Comparison of ENCODE assay signal across 8 cellular contexts in genomic region chr5:37370550-37370863, GRCh38. TPM values are rescaled to one million over a fixed set of nuclear protein-coding genes. Genes with fewer than 3 reads are reported as not detected.
A peak's percentile ranks its signal among the peaks of the same experiment; 100 is the strongest.
DNase-seq lines count a peak whose midpoint lies in the region; ATAC-seq and TF ChIP-seq lines count a peak whose summit lies in the region.

No MANE protein-coding gene starts in this region.

- H3K9me3 ChIP-seq in transverse colon, result no peaks in the 10 kb centered on the region

- peak; percentile 38 for ATAC-seq in HG02884 (IDR thresholded peaks at IDR 0.05; ENCODE audit: unreplicated experiment)
- ATAC-seq in HG03097 (IDR thresholded peaks at IDR 0.05; ENCODE audit: low FRiP score, unreplicated experiment), result no peak

- DNase-seq in COLO829 (ENCODE audit: low spot score), result peak; percentile 22
- no peak for DNase-seq in transverse colon
- DNase-seq in NCI-H82 treated with DMSO at 0.1 percent for 48 hours (lab: John Stamatoyannopoulos, UW; ENCODE audit: unreplicated experiment), result no peak
- DNase-seq in occipital lobe (lab: John Stamatoyannopoulos, UW), result no peak

- H3K4me3 ChIP-seq in transverse colon, result peak overlapping the region; percentile 61 to 88 (median 76)

- H3K9me3 Mint-ChIP-seq in activated naive CD8-positive, alpha-beta T cell (ENCODE audit: low read depth), result no peaks in the 10 kb centered on the region

- peaks cover 2% of the 10 kb centered on the region for H3K36me3 Mint-ChIP-seq in activated naive CD8-positive, alpha-beta T cell

- H3K27me3 ChIP-seq in layer of hippocampus (ENCODE audit: control insufficient read depth, insufficient read depth, low read length) (no peaks in the 10 kb centered on the region), transverse colon (no peaks in the 10 kb centered on the region)

- no peak for TF ChIP-seq CTCF in transverse colon (IDR thresholded peaks at IDR 0.05)

- intact Hi-C loops in transverse colon (cut with DNase I; ENCODE audit: low total_unique reads), result no loop called here

- TF ChIP-seq POLR2A in transverse colon (IDR thresholded peaks at IDR 0.05), result no peak

- in situ Hi-C loops in transverse colon (cut with MboI; ENCODE audit: low pct_ligation_motif_present in 1 of 4, low pct_unique_long_range_greater_than_20kb in 1 of 4, low sequenced_read_pairs in 3 of 4), result no loop called here

- peaks cover 14 to 29% (median 18%) of the 10 kb centered on the region in 4 donors for H3K4me1 ChIP-seq in transverse colon

- H3K4me3 Mint-ChIP-seq in activated naive CD8-positive, alpha-beta T cell, result peak overlapping the region; percentile 97

- H3K27ac Mint-ChIP-seq in activated naive CD8-positive, alpha-beta T cell, result peak overlapping the region; percentile 97

- no peak for TF ChIP-seq EP300 in transverse colon (IDR thresholded peaks at IDR 0.05; ENCODE audit: low read depth)

- 0% methylated on average over 1 to 7 of the region's 7 CpGs for WGBS in transverse colon (ENCODE audit: low coverage in 1 of 2), 2 donors

- H3K27ac ChIP-seq in layer of hippocampus (ENCODE audit: low read depth, low read length), result peak overlapping the region; percentile 61
- peak overlapping the region; percentile 82 to 89 (median 88) for H3K27ac ChIP-seq in transverse colon

- peaks cover 32% of the 10 kb centered on the region for H3K4me1 Mint-ChIP-seq in activated naive CD8-positive, alpha-beta T cell (ENCODE audit: low read depth)

- no peaks in the 10 kb centered on the region for H3K36me3 ChIP-seq in transverse colon

- no peaks in the 10 kb centered on the region for H3K27me3 Mint-ChIP-seq in activated naive CD8-positive, alpha-beta T cell

RNA-seq across cellular contexts. Expression of gene NUP155, which starts 0.4 kb away (rescaled TPM):
- total RNA-seq in transverse colon (10 to 100 TPM; 13.1 to 20.6 (median 17.3) TPM), occipital lobe (67.8 TPM)

RNA-seq across cellular contexts. Expression of gene WDR70, which starts 8.6 kb away (rescaled TPM):
- total RNA-seq in transverse colon, result 100 to 1,000 TPM in 1 of 4 donors, 10 to 100 TPM in 3; 24.7 to 200 (median 29.9) TPM
- 49.6 TPM for total RNA-seq in occipital lobe
